Comparison of ENCODE assay signal across 25 cellular contexts in genomic region chr10:107126668-107127067, GRCh38. TPM values are rescaled to one million over a fixed set of nuclear protein-coding genes. Genes with fewer than 3 reads are reported as not detected.
DNase-seq lines count a peak whose midpoint lies in the region; ATAC-seq and TF ChIP-seq lines count a peak whose summit lies in the region.
"Had no signal": no experiment of that assay in that cellular context is flagged by ENCODE, and none has a peak within 500 bp of the region (broad histone marks: within the 10 kb centered on the region; RNA-seq: fewer than 3 reads in every experiment).

No MANE protein-coding gene starts in this region.

- DNase-seq in cardiac muscle cell (ENCODE audit: low read depth in 1 of 2, low spot score in 1 of 2) (peak in 1 of 2 donors; percentile 39), heart left ventricle (no peak), SK-N-DZ (ENCODE audit: low spot score) (peak; percentile 73), retina (peak; percentile 31), NCI-H345 (lab: John Stamatoyannopoulos, UW) (no peak), stomach (no peak), RPMI8226 (no peak)
- DNase-seq: 8988T; ACHN; Caco-2; CD4-positive, alpha-beta T cell; CD8-positive, alpha-beta T cell; DMS 273 treated with DMSO at 0.1 percent for 48 hours; DMS153; DMS53; DMS79; DND-41; EL; GDM1 had no signal

- TF ChIP-seq CTCF in cardiac muscle cell (IDR thresholded peaks at IDR 0.05; ENCODE audit: low read depth, low read length): no peak
- TF ChIP-seq CTCF in heart left ventricle (IDR thresholded peaks at IDR 0.05): no peak
- no peak for TF ChIP-seq CTCF in stomach (IDR thresholded peaks at IDR 0.05)

- ATAC-seq in heart left ventricle (no peak), SK-N-SH treated with all-trans-retinoic acid at 6 μM for 48 hours (no peak; the same call in 2 of the 3 replicates)
- ATAC-seq: CD8-positive, alpha-beta T cell; GM12878 had no signal

- H3K4me1 ChIP-seq in cardiac muscle cell (ENCODE audit: low read depth) (peaks cover 50% of the 10 kb centered on the region), heart left ventricle (no peaks in the 10 kb centered on the region), stomach (no peaks in the 10 kb centered on the region)
- H3K4me1 ChIP-seq: Caco-2 had no signal

- H3K4me3 ChIP-seq in cardiac muscle cell: no peak overlapping the region
- no peak overlapping the region for H3K4me3 ChIP-seq in heart left ventricle
- H3K4me3 ChIP-seq in stomach: no peak overlapping the region
- H3K4me3 ChIP-seq: BLaER1 treated with 17β-estradiol and CSF1 and Interleukin-3, amounts not matched to agents 10 nM and 100 nM; GM12878 had no signal

- H3K9me3 ChIP-seq in cardiac muscle cell (ENCODE audit: low read depth) (no peaks in the 10 kb centered on the region), heart left ventricle (peaks cover 0 to 3% (median 0%) of the 10 kb centered on the region in 12 donors), stomach (no peaks in the 10 kb centered on the region)
- H3K9me3 ChIP-seq: BLaER1 treated with 17β-estradiol and CSF1 and Interleukin-3, amounts not matched to agents 10 nM and 100 nM; Caco-2 had no signal

- no peak for TF ChIP-seq EP300 in stomach (IDR thresholded peaks at IDR 0.05)

- H3K36me3 ChIP-seq in cardiac muscle cell (no peaks in the 10 kb centered on the region), heart left ventricle (no peaks in the 10 kb centered on the region), stomach (no peaks in the 10 kb centered on the region)
- H3K36me3 ChIP-seq: BLaER1 treated with 17β-estradiol and CSF1 and Interleukin-3, amounts not matched to agents 10 nM and 100 nM had no signal

- peak overlapping the region; percentile 80 for H3K27ac ChIP-seq in cardiac muscle cell
- H3K27ac ChIP-seq in heart left ventricle: no peak overlapping the region
- H3K27ac ChIP-seq in stomach: no peak overlapping the region
- H3K27ac ChIP-seq: BLaER1 treated with 17β-estradiol and CSF1 and Interleukin-3, amounts not matched to agents 10 nM and 100 nM; C4-2B had no signal

- WGBS in heart left ventricle, 4 donors: 39 to 44% (median 40%) methylated on average over 4 of the region's 4 CpGs
- WGBS in stomach, 5 donors: 61 to 77% (median 72%) methylated on average over 4 of the region's 4 CpGs

- H3K27me3 ChIP-seq in cardiac muscle cell: no peaks in the 10 kb centered on the region
- H3K27me3 ChIP-seq in heart left ventricle: no peaks in the 10 kb centered on the region
- H3K27me3 ChIP-seq in stomach: no peaks in the 10 kb centered on the region
- H3K27me3 ChIP-seq: BLaER1 treated with 17β-estradiol and CSF1 and Interleukin-3, amounts not matched to agents 10 nM and 100 nM had no signal

- intact Hi-C loops in heart left ventricle (cut with DNase I) (no loop called here), stomach (cut with DNase I; ENCODE audit: low total_unique reads) (no loop called here)

- no peak for TF ChIP-seq POLR2A in heart left ventricle (IDR thresholded peaks at IDR 0.05)
- no peak for TF ChIP-seq POLR2A in stomach (IDR thresholded peaks at IDR 0.05)

TF ChIP-seq in SK-N-SH treated with all-trans-retinoic acid at 6 μM for 48 hours, 23 proteins besides CTCF, POLR2A, EP300 and RAD21:
- no peak for TF ChIP-seq ZFP3 (CRISPR knock-in tag; IDR thresholded peaks at IDR 0.05)
- no peak for TF ChIP-seq CSDC2 (CRISPR knock-in tag; IDR thresholded peaks at IDR 0.05)
- TF ChIP-seq POU6F1 (CRISPR knock-in tag; IDR thresholded peaks at IDR 0.05; ENCODE audit: borderline replicate concordance, low read depth): no peak
- TF ChIP-seq ZNF565 (CRISPR knock-in tag; conservative IDR thresholded peaks at IDR 0.05; ENCODE audit: low read depth): no peak
- no peak for TF ChIP-seq ZC3H10 (CRISPR knock-in tag; IDR thresholded peaks at IDR 0.05)
- TF ChIP-seq CREB5 (CRISPR knock-in tag; IDR thresholded peaks at IDR 0.05; ENCODE audit: low read depth): no peak
- TF ChIP-seq, protein P1, sequence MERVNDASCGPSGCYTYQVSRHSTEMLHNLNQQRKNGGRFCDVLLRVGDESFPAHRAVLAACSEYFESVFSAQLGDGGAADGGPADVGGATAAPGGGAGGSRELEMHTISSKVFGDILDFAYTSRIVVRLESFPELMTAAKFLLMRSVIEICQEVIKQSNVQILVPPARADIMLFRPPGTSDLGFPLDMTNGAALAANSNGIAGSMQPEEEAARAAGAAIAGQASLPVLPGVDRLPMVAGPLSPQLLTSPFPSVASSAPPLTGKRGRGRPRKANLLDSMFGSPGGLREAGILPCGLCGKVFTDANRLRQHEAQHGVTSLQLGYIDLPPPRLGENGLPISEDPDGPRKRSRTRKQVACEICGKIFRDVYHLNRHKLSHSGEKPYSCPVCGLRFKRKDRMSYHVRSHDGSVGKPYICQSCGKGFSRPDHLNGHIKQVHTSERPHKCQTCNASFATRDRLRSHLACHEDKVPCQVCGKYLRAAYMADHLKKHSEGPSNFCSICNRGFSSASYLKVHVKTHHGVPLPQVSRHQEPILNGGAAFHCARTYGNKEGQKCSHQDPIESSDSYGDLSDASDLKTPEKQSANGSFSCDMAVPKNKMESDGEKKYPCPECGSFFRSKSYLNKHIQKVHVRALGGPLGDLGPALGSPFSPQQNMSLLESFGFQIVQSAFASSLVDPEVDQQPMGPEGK (CRISPR knock-in tag; IDR thresholded peaks at IDR 0.05; ENCODE audit: borderline replicate concordance): no peak
- peak; percentile 9; the same call in 1 of the 2 replicates for TF ChIP-seq ISL1 (CRISPR knock-in tag; IDR thresholded peaks at IDR 0.05)
- no peak for TF ChIP-seq TOX (CRISPR knock-in tag; IDR thresholded peaks at IDR 0.05; ENCODE audit: borderline replicate concordance)

RNA-seq across cellular contexts. Expression of gene SORCS1, which starts 37.8 kb away (rescaled TPM):
- total RNA-seq in cardiac muscle cell: 60.1 and 73.0 TPM in 2 replicates
- 45.6 and 55.2 TPM in 2 replicates for polyA plus RNA-seq in cardiac muscle cell
- 1 to 10 TPM in 6 of 9 donors, under 1 TPM in 3; 0.23 to 5.7 (median 1.2) TPM for total RNA-seq in heart left ventricle
- under 1 TPM; 0.36 to 0.53 TPM for polyA plus RNA-seq in heart left ventricle
- 26.3 and 26.7 TPM in 2 replicates for polyA plus RNA-seq in SK-N-DZ (2014; cell fraction: cytosol; rRNA removed)
- polyA plus RNA-seq in SK-N-DZ (2014; cell fraction: nucleus; rRNA removed): 51.1 and 87.2 TPM in 2 replicates
- 10 to 100 TPM in 2 of 5 donors, 1 to 10 TPM in 1, under 1 TPM in 2; 0.45 to 10.1 (median 2.3) TPM for total RNA-seq in stomach
- polyA plus RNA-seq in stomach: under 1 TPM; 0.25 to 0.78 (median 0.61) TPM
- total RNA-seq: Caco-2; CD4-positive, alpha-beta T cell; CD8-positive, alpha-beta T cell; Daoy; G401 had no signal

Comparison
In these comparisons a context has a peak if more than half of its experiments do, and no peak if none do; other contexts are left out.
1. DNase-seq: peak in SK-N-DZ (single experiment) and retina (single experiment); none in heart left ventricle (0 of 5), NCI-H345 (single experiment), stomach (single experiment) and RPMI8226 (single experiment).